Comparison of ENCODE assay signal across 1 cellular context in the genomic region with DNA sequence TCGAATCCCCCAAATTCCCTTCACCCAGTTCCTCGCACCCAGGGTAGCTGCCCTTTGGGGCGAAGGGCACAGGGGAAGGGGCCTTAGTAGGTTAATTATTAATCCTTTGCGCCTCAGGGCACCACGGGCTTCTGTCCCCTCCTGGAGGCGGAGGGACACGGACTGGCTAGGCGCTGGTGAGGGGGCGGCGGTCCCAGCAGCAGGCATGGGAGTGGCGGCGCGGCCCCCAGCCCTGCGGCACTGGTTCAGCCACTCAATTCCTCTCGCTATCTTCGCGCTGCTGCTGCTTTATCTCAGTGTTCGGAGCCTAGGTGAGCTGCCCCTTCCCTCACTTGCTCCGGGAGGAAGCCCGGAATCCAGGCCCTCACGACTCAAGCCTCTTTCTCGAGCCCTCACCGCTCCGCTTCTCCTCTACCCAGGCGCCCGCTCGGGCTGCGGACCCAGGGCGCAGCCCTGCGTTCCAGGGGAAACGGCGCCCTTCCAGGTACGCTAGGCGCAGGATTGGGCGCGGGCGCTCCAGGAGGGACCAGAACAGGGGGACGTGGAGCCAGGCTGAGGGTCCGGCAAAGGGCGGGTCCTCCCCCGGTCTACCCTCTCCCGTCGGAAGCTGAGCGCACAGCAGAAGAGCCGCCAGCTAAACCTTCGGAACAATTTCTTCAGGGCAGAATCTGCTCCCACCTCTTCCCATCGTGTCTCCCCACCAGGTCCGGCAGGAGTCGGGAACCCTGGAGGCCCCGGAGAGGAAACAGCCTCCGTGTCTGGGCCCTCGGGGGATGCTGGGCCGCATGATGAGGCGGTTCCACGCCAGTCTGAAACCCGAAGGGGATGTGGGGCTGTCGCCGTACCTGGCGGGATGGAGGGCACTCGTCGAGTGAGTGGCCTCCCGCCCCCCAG.
TF ChIP-seq lines count a peak whose summit lies in the region.

Gene GLTPD2, plus strand, starts transcription at position 158 of the 894 bp plus-strand sequence. Its CDS starts 48 bp downstream, at position 206.

TF ChIP-seq in HCT116, 20 proteins besides CTCF, POLR2A, EP300 and RAD21 (continued from another document):
- TF ChIP-seq, protein P1, sequence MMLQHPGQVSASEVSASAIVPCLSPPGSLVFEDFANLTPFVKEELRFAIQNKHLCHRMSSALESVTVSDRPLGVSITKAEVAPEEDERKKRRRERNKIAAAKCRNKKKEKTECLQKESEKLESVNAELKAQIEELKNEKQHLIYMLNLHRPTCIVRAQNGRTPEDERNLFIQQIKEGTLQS (IDR thresholded peaks at IDR 0.05) = no peak
- no peak for TF ChIP-seq ZFX (IDR thresholded peaks at IDR 0.05)
